ENCODE assay signal across 8 cellular contexts in genomic region chr4:151099226-151099975, GRCh38. TPM values are rescaled to one million over a fixed set of nuclear protein-coding genes. Genes with fewer than 3 reads are reported as not detected.
DNase-seq lines count a peak whose midpoint lies in the region; ATAC-seq and TF ChIP-seq lines count a peak whose summit lies in the region.

TSS of gene RPS3A (plus strand) at chr4:151099628. CDS start at chr4:151099653, 25 bp downstream.

- no peaks in the 10 kb centered on the region for H3K9me3 Mint-ChIP-seq in chondrocyte (ENCODE audit: low read depth)

- peak within 1 kb of the TSS; percentile 99 for H3K27ac Mint-ChIP-seq in chondrocyte (ENCODE audit: unreplicated experiment)

- no peaks in the 10 kb centered on the region for H3K27me3 Mint-ChIP-seq in chondrocyte (ENCODE audit: low read depth)

- TF ChIP-seq CTCF in chondrocyte (IDR thresholded peaks at IDR 0.05) = peak; percentile 87

- H3K4me1 Mint-ChIP-seq in chondrocyte (ENCODE audit: low read depth) = peaks cover 33% of the 10 kb centered on the region

- DNase-seq in AML-193 (lab: John Stamatoyannopoulos, UW) = peak; percentile 85 to 91
- DNase-seq in NCI-H460 (ENCODE audit: extremely low read depth, low read depth) = peak; percentile 93
- DNase-seq in activated CD4-positive, alpha-beta T cell treated with anti-CD3 and anti-CD28 coated beads for 1 hour = peak; percentile 98
- DNase-seq in chondrocyte (ENCODE audit: low spot score) = peak; percentile 96
- DNase-seq in kidney glomerular epithelial cell (lab: John Stamatoyannopoulos, UW) = peak; percentile 96
- peak; percentile 90 to 94 (median 92) for DNase-seq in stimulated activated CD4-positive, alpha-beta T cell treated with anti-CD3 and anti-CD28 coated beads, Interleukin-1b, Interleukin-23, amount 100 ng/mL, for 24 hours (ENCODE audit: low read depth in 4 of 4, low spot score in 1 of 4)

- ATAC-seq in GM19035 (IDR thresholded peaks at IDR 0.05; ENCODE audit: unreplicated experiment) (peak; percentile 96), HG03378 (IDR thresholded peaks at IDR 0.05; ENCODE audit: unreplicated experiment) (peak; percentile 89)

- H3K36me3 Mint-ChIP-seq in chondrocyte (ENCODE audit: low read depth) = peaks cover 24% of the 10 kb centered on the region

- peak within 1 kb of the TSS; percentile 96 for H3K4me3 Mint-ChIP-seq in chondrocyte (ENCODE audit: unreplicated experiment)

RNA-seq across cellular contexts. Expression of gene RPS3A, which starts in this region (rescaled TPM):
- 3,011 and 3,295 TPM in 2 replicates for total RNA-seq in NCI-H460 (2014; rRNA removed; shearing (Covaris generic))
- polyA plus RNA-seq in NCI-H460 (2014; cell fraction: nucleus; rRNA removed) = 2,655 and 3,051 TPM in 2 replicates
- total RNA-seq in chondrocyte = 1,042 to 1,173 TPM (median 1,077 TPM) in 3 replicates

Comparison
In these comparisons a context has a peak if more than half of its experiments do, and no peak if none do; other contexts are left out.
1. Peak in every context shown above with its lines: DNase-seq and ATAC-seq.